Comparison of ENCODE assay signal across 8 cellular contexts in genomic region chr14:20306079-20306423, GRCh38. TPM values are rescaled to one million over a fixed set of nuclear protein-coding genes. Genes with fewer than 3 reads are reported as not detected.
DNase-seq lines count a peak whose midpoint lies in the region; ATAC-seq and TF ChIP-seq lines count a peak whose summit lies in the region.

No MANE protein-coding gene starts in this region.

- H3K4me1 ChIP-seq in ectodermal cell (ENCODE audit: control insufficient read depth, insufficient read depth, low read length) (no peaks in the 10 kb centered on the region), ovary (ENCODE audit: insufficient read depth) (no peaks in the 10 kb centered on the region)

- TF ChIP-seq CTCF in ovary (IDR thresholded peaks at IDR 0.05) = no peak

- peak; percentile 16 for ATAC-seq in GM18517 (IDR thresholded peaks at IDR 0.05; ENCODE audit: unreplicated experiment)
- ATAC-seq in GM19397 (IDR thresholded peaks at IDR 0.05; ENCODE audit: unreplicated experiment) = no peak

- intact Hi-C loops in ovary (cut with DNase I) = no loop called here

- H3K4me3 ChIP-seq in MG63 = peak overlapping the region; percentile 72
- H3K4me3 ChIP-seq in ectodermal cell (ENCODE audit: insufficient read depth, low read depth, low read length) = peak overlapping the region; percentile 80
- peak overlapping the region; percentile 71 for H3K4me3 ChIP-seq in ovary

- no peaks in the 10 kb centered on the region for H3K9me3 ChIP-seq in MG63
- no peaks in the 10 kb centered on the region for H3K9me3 ChIP-seq in ectodermal cell (ENCODE audit: control insufficient read depth, low read length)
- H3K9me3 ChIP-seq in ovary = no peaks in the 10 kb centered on the region

- no peaks in the 10 kb centered on the region for H3K27me3 ChIP-seq in MG63
- H3K27me3 ChIP-seq in ectodermal cell (ENCODE audit: control insufficient read depth, insufficient read depth, low read length, poor library complexity, severe bottlenecking) = no peaks in the 10 kb centered on the region
- H3K27me3 ChIP-seq in ovary = no peaks in the 10 kb centered on the region

- WGBS in ectodermal cell, 2 experiments = no CpG with 5 or more reads among the region's 1 CpG
- 92 to 94% (median 93%) methylated on average over 1 of the region's 1 CpG for WGBS in ovary, 3 donors

- DNase-seq in MG63 (no peak), ovary (no peak), HuH-7.5 (ENCODE audit: low spot score) (no peak), retina (no peak)
- DNase-seq in stimulated activated CD4-positive, alpha-beta T cell treated with anti-CD3 and anti-CD28 coated beads, Interleukin-4, amount 100 ng/mL, for 4 hours = no peak

- TF ChIP-seq EP300 in ovary (IDR thresholded peaks at IDR 0.05) = no peak

- no peak overlapping the region for H3K27ac ChIP-seq in ectodermal cell (ENCODE audit: insufficient read depth, low read depth, low read length, poor library complexity, severe bottlenecking)
- no peak overlapping the region for H3K27ac ChIP-seq in ovary

- TF ChIP-seq POLR2A in ovary (IDR thresholded peaks at IDR 0.05) = no peak

- H3K36me3 ChIP-seq in MG63 (no peaks in the 10 kb centered on the region; the same call in none of the 2 replicates), ectodermal cell (ENCODE audit: control insufficient read depth, insufficient read depth, low read length) (peaks cover under 1% of the 10 kb centered on the region), ovary (no peaks in the 10 kb centered on the region)

RNA-seq across cellular contexts. Expression of gene TTC5, which starts 0.3 kb away (rescaled TPM):
- total RNA-seq in MG63 (2014; rRNA removed; shearing (Covaris generic); ENCODE audit: low replicate concordance) = 12.6 and 36.7 TPM in 2 replicates
- 17.6 TPM for polyA plus RNA-seq in ectodermal cell (2013, experiment 1 of 4)
- 20.4 TPM for polyA plus RNA-seq in ectodermal cell (2013, experiment 2 of 4)
- 12.5 TPM for polyA plus RNA-seq in ectodermal cell (2013, experiment 3 of 4)
- polyA plus RNA-seq in ectodermal cell (2013, experiment 4 of 4) = 13.5 TPM
- total RNA-seq in ovary = 10 to 100 TPM in 6 of 7 donors, 1 to 10 TPM in 1; 9.4 to 22.0 (median 17.1) TPM
- polyA plus RNA-seq in ovary = 10 to 100 TPM in 1 of 2 donors, 1 to 10 TPM in 1; 7.9 to 14.2 TPM

RNA-seq across cellular contexts. Expression of gene CCNB1IP1, which starts 27.0 kb away (rescaled TPM):
- 38.0 and 151 TPM in 2 replicates for total RNA-seq in MG63 (2014; rRNA removed; shearing (Covaris generic); ENCODE audit: low replicate concordance)
- 173 TPM for polyA plus RNA-seq in ectodermal cell (2013, experiment 1 of 4)
- 196 TPM for polyA plus RNA-seq in ectodermal cell (2013, experiment 2 of 4)
- 167 TPM for polyA plus RNA-seq in ectodermal cell (2013, experiment 3 of 4)
- 179 TPM for polyA plus RNA-seq in ectodermal cell (2013, experiment 4 of 4)
- 100 to 1,000 TPM in 2 of 7 donors, 10 to 100 TPM in 5; 57.1 to 140 (median 85.6) TPM for total RNA-seq in ovary
- 100 to 1,000 TPM; 104 to 150 TPM for polyA plus RNA-seq in ovary

RNA-seq across cellular contexts. Expression of gene PARP2, which starts 37.4 kb away (rescaled TPM):
- total RNA-seq in MG63 (2014; rRNA removed; shearing (Covaris generic); ENCODE audit: low replicate concordance) = 5.9 and 7.5 TPM in 2 replicates
- polyA plus RNA-seq in ectodermal cell (2013, experiment 1 of 4) = 62.9 TPM
- 49.8 TPM for polyA plus RNA-seq in ectodermal cell (2013, experiment 2 of 4)
- 49.3 TPM for polyA plus RNA-seq in ectodermal cell (2013, experiment 3 of 4)
- polyA plus RNA-seq in ectodermal cell (2013, experiment 4 of 4) = 54.1 TPM
- 10 to 100 TPM in 5 of 7 donors, 1 to 10 TPM in 2; 7.1 to 25.6 (median 22.8) TPM for total RNA-seq in ovary
- 10 to 100 TPM; 16.5 to 38.7 TPM for polyA plus RNA-seq in ovary
